Comparison of ENCODE assay signal across 13 cellular contexts in the genomic region with DNA sequence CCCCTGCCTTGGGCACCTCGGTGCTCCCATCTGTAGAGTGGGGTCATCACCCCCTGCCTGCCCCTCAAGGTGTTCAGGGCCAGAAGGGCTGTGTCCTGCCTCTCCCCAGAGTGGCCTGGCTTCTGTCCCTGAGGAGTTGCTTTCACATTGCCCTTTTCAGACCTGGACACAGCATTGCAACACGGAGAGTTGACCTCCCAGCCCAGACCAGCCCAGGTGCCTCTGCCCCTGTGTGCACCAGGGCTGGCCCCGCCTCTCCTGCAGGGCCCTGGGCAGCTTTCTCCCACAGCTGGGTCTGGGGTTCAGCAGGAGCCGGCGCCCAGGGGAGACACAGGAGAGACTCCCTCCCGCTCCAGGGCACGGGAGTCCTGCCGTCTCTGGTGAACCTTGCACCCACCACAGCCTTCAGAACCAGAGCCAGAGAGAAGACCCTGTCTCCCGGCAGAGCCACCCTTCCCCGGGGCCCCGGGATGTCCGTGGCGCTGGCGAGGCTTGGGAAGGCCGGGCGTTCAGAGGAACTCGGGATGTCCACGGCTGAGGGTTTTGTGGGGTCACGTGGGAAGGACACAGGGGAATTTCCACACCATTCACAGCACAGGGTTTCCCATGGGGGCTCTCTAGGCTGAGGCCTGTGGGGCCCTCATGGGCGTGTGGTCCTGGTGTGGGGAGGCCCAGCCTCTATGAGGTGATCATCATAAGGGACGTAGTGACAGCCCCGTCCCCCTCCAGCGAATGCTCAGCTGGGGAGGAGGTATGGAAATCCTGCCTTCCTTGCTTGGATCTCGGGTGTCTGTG. TPM values are rescaled to one million over a fixed set of nuclear protein-coding genes. Genes with fewer than 3 reads are reported as not detected.
DNase-seq lines count a peak whose midpoint lies in the region; ATAC-seq, FAIRE-seq and TF ChIP-seq lines count a peak whose summit lies in the region.
"Had no signal": no experiment of that assay in that cellular context is flagged by ENCODE, and none has a peak within 500 bp of the region (broad histone marks: within the 10 kb centered on the region; RNA-seq: fewer than 3 reads in every experiment).

No MANE protein-coding gene starts in this region.

- H3K27ac ChIP-seq in spleen: peak overlapping the region in 2 of 8 donors; percentile 30 to 38
- H3K27ac ChIP-seq: left lung, upper lobe of right lung had no signal

- TF ChIP-seq CTCF in spleen (IDR thresholded peaks at IDR 0.05 in 8 of 11, conservative IDR thresholded peaks at IDR 0.05 in 3 of 11): no peak

- no peak for TF ChIP-seq POLR2A in spleen (IDR thresholded peaks at IDR 0.05)

- ATAC-seq in GM19467 (IDR thresholded peaks at IDR 0.05; ENCODE audit: unreplicated experiment) (peak; percentile 21), HG02938 (IDR thresholded peaks at IDR 0.05; ENCODE audit: unreplicated experiment) (peak; percentile 26), esophagus mucosa (peak; percentile 10)

- DNase-seq in spleen (peak; percentile 75), HTR-8/SVneo (ENCODE audit: insufficient read length, low spot score) (no peak), NCI-H2171 treated with DMSO at 0.1 percent for 48 hours (lab: John Stamatoyannopoulos, UW) (no peak), cortex of kidney (lab: John Stamatoyannopoulos, UW) (no peak), islet precursor cell (no peak)
- DNase-seq: NCI-H2081, RPMI8226 had no signal

- no peaks in the 10 kb centered on the region for H3K9me3 ChIP-seq in spleen
- H3K9me3 ChIP-seq: HAP-1, left lung, upper lobe of right lung had no signal

- peak overlapping the region in 1 of 8 donors; percentile 43 for H3K4me3 ChIP-seq in spleen
- H3K4me3 ChIP-seq: HAP-1, left lung, upper lobe of right lung had no signal

- intact Hi-C loops in spleen (cut with DNase I; ENCODE audit: low total_unique reads): loop anchor here (2.0 kb wide), 1 partner anchor 276 kb away; no protein-coding TSS in a partner anchor

- FAIRE-seq in HTR-8/SVneo (lab: Jason Lieb, UNC): no peak

- 43 to 65% (median 51%) methylated on average over 20 to 24 of the region's 24 CpGs for WGBS in spleen, 5 donors

- H3K27me3 ChIP-seq in spleen (replicated peaks in 1 of 7): no peaks in the 10 kb centered on the region
- H3K27me3 ChIP-seq: left lung, upper lobe of right lung had no signal

- peaks cover 5 to 23% (median 14%) of the 10 kb centered on the region in 6 donors for H3K4me1 ChIP-seq in spleen
- H3K4me1 ChIP-seq: HAP-1, upper lobe of right lung had no signal

- peaks cover 0 to 22% (median 0%) of the 10 kb centered on the region in 6 donors for H3K36me3 ChIP-seq in spleen
- H3K36me3 ChIP-seq: HAP-1, left lung, upper lobe of right lung had no signal

RNA-seq across cellular contexts. Expression of gene C13orf46, which starts 23.2 kb away (rescaled TPM):
- total RNA-seq in esophagus mucosa (0.08 TPM), spleen (1 to 10 TPM in 5 of 7 donors, under 1 TPM in 2; 0.83 to 4.2 (median 2.6) TPM)
- polyA plus RNA-seq in spleen: under 1 TPM; 0.09 to 0.70 (median 0.13) TPM
